ENCODE assay signal across 15 cellular contexts in the genomic region with DNA sequence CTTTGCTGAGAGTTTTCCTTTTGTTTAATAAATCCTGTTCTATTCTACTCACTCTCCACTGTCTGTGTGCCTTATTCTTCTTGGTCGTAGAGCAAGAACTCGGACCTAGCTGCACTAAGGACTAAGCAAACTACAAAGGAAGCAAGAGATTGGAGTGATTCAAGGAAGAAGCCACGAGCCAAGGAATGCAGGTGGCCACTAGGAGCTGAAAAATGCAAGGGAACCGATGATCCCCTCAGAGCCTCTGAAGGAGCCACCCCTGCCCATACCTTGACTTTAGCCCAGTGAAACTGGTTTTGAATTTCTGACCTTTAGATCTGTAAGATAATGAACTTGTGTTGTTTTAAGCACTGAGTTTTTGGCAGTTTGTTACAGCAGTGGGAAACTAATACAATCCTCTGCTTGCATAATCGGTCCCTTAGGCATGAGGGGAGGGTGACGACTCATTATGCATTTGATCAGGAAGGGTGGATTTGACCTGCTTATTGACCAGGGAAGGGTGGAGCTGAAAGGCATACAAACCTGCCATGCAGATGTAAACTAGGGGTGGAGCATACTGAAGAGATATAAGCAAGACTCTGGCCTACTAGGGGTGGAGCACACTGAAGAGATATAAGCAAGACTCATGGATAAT. TPM values are rescaled to one million over a fixed set of nuclear protein-coding genes. Genes with fewer than 3 reads are reported as not detected.
DNase-seq lines count a peak whose midpoint lies in the region; ATAC-seq and TF ChIP-seq lines count a peak whose summit lies in the region.
"Had no signal": no experiment of that assay in that cellular context is flagged by ENCODE, and none has a peak within 500 bp of the region (broad histone marks: within the 10 kb centered on the region; RNA-seq: fewer than 3 reads in every experiment).

No MANE protein-coding gene starts in this region.

- H2AFZ ChIP-seq in hepatocyte, result no peak overlapping the region

- DNase-seq in Calu3 (peak; percentile 23), hepatocyte (ENCODE audit: low spot score) (no peak), NCI-H774 (lab: John Stamatoyannopoulos, UW) (no peak), DMS79 (lab: John Stamatoyannopoulos, UW) (no peak), heart left ventricle (no peak)
- DNase-seq in stimulated activated CD4-positive, alpha-beta T cell treated with anti-CD3 and anti-CD28 coated beads, Interleukin-2, amount 100 ng/mL, for 48 hours, result no peak
- DNase-seq: activated CD4-positive, alpha-beta T cell treated with anti-CD3 and anti-CD28 coated beads for 4 hours; amniotic stem cell; CD4-positive, alpha-beta T cell; effector memory CD8-positive, alpha-beta T cell had no signal

- no peak for ATAC-seq in heart left ventricle
- ATAC-seq: effector memory CD8-positive, alpha-beta T cell had no signal

- no peak overlapping the region for H3K4me2 ChIP-seq in hepatocyte
- H3K4me2 ChIP-seq: KMS-11 had no signal

- no peaks in the 10 kb centered on the region for H3K9me2 ChIP-seq in hepatocyte (replicated peaks; ENCODE audit: insufficient read depth)

- peaks cover 3% of the 10 kb centered on the region for H3K9me3 Mint-ChIP-seq in Calu3 (ENCODE audit: low read depth, unreplicated experiment)
- H3K9me3 Mint-ChIP-seq in activated naive CD8-positive, alpha-beta T cell (ENCODE audit: low read depth), result no peaks in the 10 kb centered on the region
- H3K9me3 Mint-ChIP-seq: CD4-positive, alpha-beta T cell; effector memory CD8-positive, alpha-beta T cell had no signal

- intact Hi-C loops in Calu3 (cut with micrococcal nuclease; ENCODE audit: unreplicated experiment) (no loop called here), heart left ventricle (cut with DNase I) (no loop called here)

- 81% methylated on average over 6 of the region's 6 CpGs for WGBS in hepatocyte (ENCODE audit: low lambda C conversion rate, missing lambda C conversion rate)
- 82 to 89% (median 87%) methylated on average over 6 of the region's 6 CpGs for WGBS in heart left ventricle, 4 donors

- H3K27ac ChIP-seq in KOPT-K1 (ENCODE audit: low read depth, low read length, poor library complexity, severe bottlenecking) (peak overlapping the region; percentile 70), hepatocyte (peak overlapping the region; percentile 28), heart left ventricle (peak overlapping the region in 1 of 12 donors; percentile 24)
- H3K27ac ChIP-seq: KMS-11, SK-N-MC had no signal

- no TSS peak for BruUV-seq in Calu3 (replicated peaks; lab: Mats Ljungman, UMichigan)

- TF ChIP-seq POLR2A in heart left ventricle (IDR thresholded peaks at IDR 0.05), result no peak

- H3K27me3 ChIP-seq in hepatocyte (no peaks in the 10 kb centered on the region), heart left ventricle (no peaks in the 10 kb centered on the region)

- no peaks in the 10 kb centered on the region for H3K36me3 ChIP-seq in KOPT-K1 (ENCODE audit: insufficient read depth, low read length)
- H3K36me3 ChIP-seq in hepatocyte (replicated peaks; ENCODE audit: insufficient read depth, low read depth), result no peaks in the 10 kb centered on the region
- H3K36me3 ChIP-seq in heart left ventricle, result no peaks in the 10 kb centered on the region
- H3K36me3 ChIP-seq: HAP-1 had no signal

- CTCF ChIA-PET in Calu3 (lab: Charles Lee), result interaction anchor here (0.5 to 1.2 kb wide), 2 partner anchors 24 to 42 kb away, joined by 4 read pairs; no protein-coding TSS in a partner anchor

- H3K4me1 Mint-ChIP-seq in Calu3 (ENCODE audit: low read depth, unreplicated experiment), result peaks cover 13% of the 10 kb centered on the region
- peaks cover 70% of the 10 kb centered on the region for H3K4me1 Mint-ChIP-seq in activated naive CD8-positive, alpha-beta T cell (ENCODE audit: low read depth)

- no peaks in the 10 kb centered on the region for H3K79me2 ChIP-seq in hepatocyte

- no peak overlapping the region for H3K4me3 Mint-ChIP-seq in Calu3 (ENCODE audit: low read depth, unreplicated experiment)
- peak overlapping the region; percentile 15 for H3K4me3 Mint-ChIP-seq in activated naive CD8-positive, alpha-beta T cell
- H3K4me3 Mint-ChIP-seq: CD4-positive, alpha-beta T cell; effector memory CD8-positive, alpha-beta T cell had no signal

- no peaks in the 10 kb centered on the region for H4K20me1 ChIP-seq in hepatocyte (ENCODE audit: insufficient read depth, poor library complexity, severe bottlenecking)

- H3K27ac Mint-ChIP-seq in Calu3 (ENCODE audit: unreplicated experiment), result peak overlapping the region; percentile 52
- peak overlapping the region; percentile 96 for H3K27ac Mint-ChIP-seq in activated naive CD8-positive, alpha-beta T cell
- H3K27ac Mint-ChIP-seq: CD4-positive, alpha-beta T cell had no signal

- H3K27me3 Mint-ChIP-seq in Calu3 (ENCODE audit: unreplicated experiment), result no peaks in the 10 kb centered on the region
- H3K27me3 Mint-ChIP-seq in activated naive CD8-positive, alpha-beta T cell, result no peaks in the 10 kb centered on the region
- H3K27me3 Mint-ChIP-seq: CD4-positive, alpha-beta T cell had no signal

- H3K9me3 ChIP-seq in KOPT-K1 (ENCODE audit: insufficient read depth, low read length, poor library complexity, severe bottlenecking) (no peaks in the 10 kb centered on the region), hepatocyte (ENCODE audit: low read depth) (no peaks in the 10 kb centered on the region), heart left ventricle (peaks cover 0 to 3% (median 0%) of the 10 kb centered on the region in 12 donors)

- H3K4me1 ChIP-seq in hepatocyte (ENCODE audit: insufficient read depth) (no peaks in the 10 kb centered on the region), heart left ventricle (peaks cover 0 to 8% (median 0%) of the 10 kb centered on the region in 12 donors)

- H3K4me3 ChIP-seq in hepatocyte (no peak overlapping the region), heart left ventricle (no peak overlapping the region)
- H3K4me3 ChIP-seq: HAP-1, SK-N-MC had no signal

- TF ChIP-seq CTCF in Calu3 (IDR thresholded peaks at IDR 0.05; ENCODE audit: unreplicated experiment) (no peak), hepatocyte (IDR thresholded peaks at IDR 0.05; ENCODE audit: poor library complexity) (no peak), heart left ventricle (IDR thresholded peaks at IDR 0.05) (no peak)

- H3K36me3 Mint-ChIP-seq in Calu3 (ENCODE audit: insufficient read depth, unreplicated experiment), result peaks cover 10% of the 10 kb centered on the region
- no peaks in the 10 kb centered on the region for H3K36me3 Mint-ChIP-seq in activated naive CD8-positive, alpha-beta T cell

RNA-seq across cellular contexts. Expression of a gene that starts 6.2 kb away (rescaled TPM):
- total RNA-seq in Calu3 (2022) (not detected in 2 replicates), hepatocyte (not detected in 2 replicates), heart left ventricle (not detected)
- polyA plus RNA-seq in hepatocyte (not detected in 2 replicates), heart left ventricle (not detected)
